In genomic region chr5:13472834-13473233, GRCh38 we compare ENCODE assay signal across 8 cellular contexts.
"Had no signal": no experiment of that assay in that cellular context is flagged by ENCODE, and none has a peak within 500 bp of the region (broad histone marks: within the 10 kb centered on the region; RNA-seq: fewer than 3 reads in every experiment).

No MANE protein-coding gene starts in this region.

- DNase-seq: GDM1, GF-D8 had no signal

- FAIRE-seq: G401.6, GM12878, GM12891, GM12892, GM18507, GM19239 had no signal

- H3K4me3 ChIP-seq: GM12878 had no signal
